ENCODE assay signal across 10 cellular contexts in genomic region chr14:77302926-77303325, GRCh38. TPM values are rescaled to one million over a fixed set of nuclear protein-coding genes. Genes with fewer than 3 reads are reported as not detected.
A peak's percentile ranks its signal among the peaks of the same experiment; 100 is the strongest.
DNase-seq lines count a peak whose midpoint lies in the region; ATAC-seq, FAIRE-seq and TF ChIP-seq lines count a peak whose summit lies in the region.
"Had no signal": no experiment of that assay in that cellular context is flagged by ENCODE, and none has a peak within 500 bp of the region (broad histone marks: within the 10 kb centered on the region; RNA-seq: fewer than 3 reads in every experiment).

No MANE protein-coding gene starts in this region.

- peak overlapping the region; percentile 97 for H3K27ac ChIP-seq in astrocyte (ENCODE audit: low read depth, low read length)
- H3K27ac ChIP-seq in CD8-positive, alpha-beta memory T cell (ENCODE audit: low read depth, low read length), result no peak overlapping the region

- no peaks in the 10 kb centered on the region for H4K20me1 ChIP-seq in astrocyte (ENCODE audit: insufficient read depth, low read length)

- CTCF ChIA-PET in Calu3 (lab: Charles Lee), result interaction anchor here (1.0 to 5.2 kb wide), 2 partner anchors 12 to 152 kb away, joined by 4 to 94 read pairs; no protein-coding TSS in a partner anchor
- CTCF ChIA-PET in CD8-positive, alpha-beta memory T cell (lab: Charles Lee), result interaction anchor here (5.6 kb wide), 1 partner anchor 11 kb away, joined by 50 read pairs; no protein-coding TSS in a partner anchor

- H3K9me3 Mint-ChIP-seq in Calu3 (ENCODE audit: low read depth, unreplicated experiment) (no peaks in the 10 kb centered on the region), astrocyte (ENCODE audit: unreplicated experiment) (no peaks in the 10 kb centered on the region)
- no peaks in the 10 kb centered on the region for H3K9me3 Mint-ChIP-seq in CD8-positive, alpha-beta memory T cell

- POLR2A ChIA-PET in CD8-positive, alpha-beta memory T cell (lab: Charles Lee), result no interaction called here

- TF ChIP-seq CTCF in Calu3 (IDR thresholded peaks at IDR 0.05; ENCODE audit: unreplicated experiment), result no peak
- TF ChIP-seq CTCF in astrocyte (IDR thresholded peaks at IDR 0.05; ENCODE audit: insufficient read depth, low read depth, low read length), result no peak

- peak overlapping the region; percentile 84 for H3K9ac ChIP-seq in astrocyte (ENCODE audit: low read length)

- H3K4me3 Mint-ChIP-seq in Calu3 (ENCODE audit: low read depth, unreplicated experiment), result no peak overlapping the region
- H3K4me3 Mint-ChIP-seq in astrocyte (ENCODE audit: unreplicated experiment), result peak overlapping the region; percentile 30
- H3K4me3 Mint-ChIP-seq in CD8-positive, alpha-beta memory T cell, result no peak overlapping the region

- H3K27me3 Mint-ChIP-seq in Calu3 (ENCODE audit: unreplicated experiment), result no peaks in the 10 kb centered on the region
- H3K27me3 Mint-ChIP-seq in astrocyte (ENCODE audit: low read depth, unreplicated experiment), result no peaks in the 10 kb centered on the region
- H3K27me3 Mint-ChIP-seq in CD8-positive, alpha-beta memory T cell, result peaks cover 0 to 1% of the 10 kb centered on the region in 2 donors

- no peak for ATAC-seq in GM19328 (IDR thresholded peaks at IDR 0.05; ENCODE audit: unreplicated experiment)

- H3K27me3 ChIP-seq in astrocyte (ENCODE audit: insufficient read depth, low read length), result no peaks in the 10 kb centered on the region
- H3K27me3 ChIP-seq in CD8-positive, alpha-beta memory T cell (ENCODE audit: insufficient read depth, low read length, poor library complexity, severe bottlenecking), result no peaks in the 10 kb centered on the region

- peaks cover 65% of the 10 kb centered on the region for H3K4me1 ChIP-seq in astrocyte (ENCODE audit: insufficient read depth, low read length)
- H3K4me1 ChIP-seq in CD8-positive, alpha-beta memory T cell (ENCODE audit: insufficient read depth, low read length), result no peaks in the 10 kb centered on the region

- H2AFZ ChIP-seq in astrocyte (ENCODE audit: low read depth, low read length), result no peak overlapping the region

- intact Hi-C loops in Calu3 (cut with micrococcal nuclease; ENCODE audit: unreplicated experiment), result loop anchor here (1.0 to 5.0 kb wide), 3 partner anchors 13 to 249 kb away; no protein-coding TSS in a partner anchor

- peak; percentile 70 for FAIRE-seq in astrocyte (lab: Jason Lieb, UNC)
- FAIRE-seq in frontal cortex (lab: Jason Lieb, UNC), result no peak
- FAIRE-seq: endometrium had no signal

- no TSS peak for BruUV-seq in Calu3 (replicated peaks; lab: Mats Ljungman, UMichigan)

- H3K27ac Mint-ChIP-seq in Calu3 (ENCODE audit: unreplicated experiment) (peak overlapping the region; percentile 94), astrocyte (ENCODE audit: unreplicated experiment) (peak overlapping the region; percentile 89)
- peak overlapping the region in 1 of 8 donors; percentile 51 for H3K27ac Mint-ChIP-seq in CD8-positive, alpha-beta memory T cell

- H3K4me3 ChIP-seq in astrocyte (ENCODE audit: insufficient read depth, low read depth, low read length), result peak overlapping the region; percentile 30
- H3K4me3 ChIP-seq in CD8-positive, alpha-beta memory T cell (ENCODE audit: low read length), result no peak overlapping the region

- H3K36me3 ChIP-seq in astrocyte (ENCODE audit: insufficient read depth, low read length), result no peaks in the 10 kb centered on the region
- no peaks in the 10 kb centered on the region for H3K36me3 ChIP-seq in CD8-positive, alpha-beta memory T cell (ENCODE audit: insufficient read depth, low read length)

- H3K36me3 Mint-ChIP-seq in Calu3 (ENCODE audit: insufficient read depth, unreplicated experiment), result peaks cover 6% of the 10 kb centered on the region
- H3K36me3 Mint-ChIP-seq in astrocyte (ENCODE audit: low read depth, unreplicated experiment), result peaks cover 9% of the 10 kb centered on the region
- H3K36me3 Mint-ChIP-seq in CD8-positive, alpha-beta memory T cell, result peaks cover 0 to 19% (median 14%) of the 10 kb centered on the region in 3 donors

- no peaks in the 10 kb centered on the region for H3K79me2 ChIP-seq in astrocyte (ENCODE audit: insufficient read depth, low read length)

- peak overlapping the region; percentile 80 for H3K4me2 ChIP-seq in astrocyte (ENCODE audit: low read length)

- DNase-seq in Calu3, result peak; percentile 31
- peak; percentile 89 for DNase-seq in M059J (ENCODE audit: low read depth)
- DNase-seq in astrocyte (ENCODE audit: low read depth), result peak; percentile 77
- peak; percentile 42 for DNase-seq in non-pigmented ciliary epithelial cell (ENCODE audit: low read depth)
- DNase-seq in SK-N-DZ (ENCODE audit: low spot score), result no peak
- DNase-seq in frontal cortex (ENCODE audit: low spot score in 2 of 2), result no peak
- no peak for DNase-seq in CD8-positive, alpha-beta memory T cell
- DNase-seq: NCI-H1694 had no signal

- peaks cover 36% of the 10 kb centered on the region for H3K4me1 Mint-ChIP-seq in Calu3 (ENCODE audit: low read depth, unreplicated experiment)
- H3K4me1 Mint-ChIP-seq in astrocyte (ENCODE audit: low read depth, unreplicated experiment), result peaks cover 53% of the 10 kb centered on the region
- H3K4me1 Mint-ChIP-seq in CD8-positive, alpha-beta memory T cell, result peaks cover 0 to 12% (median 5%) of the 10 kb centered on the region in 3 donors

- no peaks in the 10 kb centered on the region for H3K9me3 ChIP-seq in astrocyte (ENCODE audit: insufficient read depth, low read depth, low read length)
- no peaks in the 10 kb centered on the region for H3K9me3 ChIP-seq in CD8-positive, alpha-beta memory T cell (ENCODE audit: low read length)

RNA-seq across cellular contexts. Expression of gene POMT2, which starts 17.8 kb away (rescaled TPM):
- total RNA-seq in Calu3 (2022) (21.7 and 22.9 TPM in 2 replicates), astrocyte (50.2 and 53.4 TPM in 2 replicates), frontal cortex (14.3 TPM)
- total RNA-seq in M059J (2014; rRNA removed; shearing (Covaris generic)), result 8.9 and 15.4 TPM in 2 replicates
- 6.2 and 20.3 TPM in 2 replicates for polyA plus RNA-seq in SK-N-DZ (2014; cell fraction: cytosol; rRNA removed)
- polyA plus RNA-seq in SK-N-DZ (2014; cell fraction: nucleus; rRNA removed), result 35.5 and 76.9 TPM in 2 replicates
- total RNA-seq in CD8-positive, alpha-beta memory T cell, result 10 to 100 TPM; 19.0 to 21.6 TPM
- polyA plus RNA-seq in CD8-positive, alpha-beta memory T cell, result 1.7 TPM

RNA-seq across cellular contexts. Expression of gene GSTZ1, which starts 17.9 kb away (rescaled TPM):
- total RNA-seq in Calu3 (2022), result 14.2 and 14.7 TPM in 2 replicates
- 20.3 and 22.3 TPM in 2 replicates for total RNA-seq in M059J (2014; rRNA removed; shearing (Covaris generic))
- total RNA-seq in astrocyte, result 17.6 and 18.0 TPM in 2 replicates
- 50.7 and 50.8 TPM in 2 replicates for polyA plus RNA-seq in SK-N-DZ (2014; cell fraction: cytosol; rRNA removed)
- polyA plus RNA-seq in SK-N-DZ (2014; cell fraction: nucleus; rRNA removed), result 37.9 and 41.5 TPM in 2 replicates
- 3.3 TPM for total RNA-seq in frontal cortex
- 10 to 100 TPM; 16.8 to 20.1 TPM for total RNA-seq in CD8-positive, alpha-beta memory T cell
- polyA plus RNA-seq in CD8-positive, alpha-beta memory T cell, result 5.4 TPM

RNA-seq across cellular contexts. Expression of gene NGB, which starts 31.9 kb away (rescaled TPM):
- total RNA-seq in Calu3 (2022) (not detected in 2 replicates), astrocyte (not detected in 2 replicates), frontal cortex (4.9 TPM)
- not detected in 2 replicates for total RNA-seq in M059J (2014; rRNA removed; shearing (Covaris generic))
- polyA plus RNA-seq in SK-N-DZ (2014; cell fraction: cytosol; rRNA removed), result 1.8 and 2.9 TPM in 2 replicates
- polyA plus RNA-seq in SK-N-DZ (2014; cell fraction: nucleus; rRNA removed), result 0.97 and 1.2 TPM in 2 replicates
- not detected for total RNA-seq in CD8-positive, alpha-beta memory T cell
- not detected for polyA plus RNA-seq in CD8-positive, alpha-beta memory T cell

Comparison
In these comparisons a context has a peak if more than half of its experiments do, and no peak if none do; other contexts are left out.
1. DNase-seq: peak in Calu3 (single experiment), M059J (single experiment), astrocyte (single experiment) and non-pigmented ciliary epithelial cell (single experiment); none in SK-N-DZ (single experiment), frontal cortex (0 of 2) and CD8-positive, alpha-beta memory T cell (0 of 5).